1 cellular context compared by ENCODE assay signal in the genomic region with DNA sequence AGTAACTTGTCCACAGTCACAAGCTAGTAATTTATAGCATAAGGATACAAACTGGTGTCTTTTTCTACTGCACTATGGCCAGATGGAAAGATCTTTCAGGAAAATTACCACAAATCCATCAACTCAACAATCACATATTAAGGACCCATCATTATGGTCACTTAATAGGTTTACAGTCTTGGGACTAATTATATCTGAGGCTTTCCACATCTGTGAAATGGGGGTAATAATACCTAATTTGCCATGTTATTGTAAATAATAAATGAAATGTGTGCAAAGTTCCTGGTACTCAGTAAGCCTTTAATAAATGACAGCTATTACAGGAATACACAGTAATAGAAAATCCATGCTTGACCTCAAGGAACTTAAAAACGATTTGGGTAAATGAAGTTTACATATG.
TF ChIP-seq lines count a peak whose summit lies in the region.

No MANE protein-coding gene starts in this region.

TF ChIP-seq in SK-N-SH treated with all-trans-retinoic acid at 6 μM for 48 hours, 23 proteins besides CTCF, POLR2A, EP300 and RAD21 (continued from another document):
- TF ChIP-seq, protein P1, sequence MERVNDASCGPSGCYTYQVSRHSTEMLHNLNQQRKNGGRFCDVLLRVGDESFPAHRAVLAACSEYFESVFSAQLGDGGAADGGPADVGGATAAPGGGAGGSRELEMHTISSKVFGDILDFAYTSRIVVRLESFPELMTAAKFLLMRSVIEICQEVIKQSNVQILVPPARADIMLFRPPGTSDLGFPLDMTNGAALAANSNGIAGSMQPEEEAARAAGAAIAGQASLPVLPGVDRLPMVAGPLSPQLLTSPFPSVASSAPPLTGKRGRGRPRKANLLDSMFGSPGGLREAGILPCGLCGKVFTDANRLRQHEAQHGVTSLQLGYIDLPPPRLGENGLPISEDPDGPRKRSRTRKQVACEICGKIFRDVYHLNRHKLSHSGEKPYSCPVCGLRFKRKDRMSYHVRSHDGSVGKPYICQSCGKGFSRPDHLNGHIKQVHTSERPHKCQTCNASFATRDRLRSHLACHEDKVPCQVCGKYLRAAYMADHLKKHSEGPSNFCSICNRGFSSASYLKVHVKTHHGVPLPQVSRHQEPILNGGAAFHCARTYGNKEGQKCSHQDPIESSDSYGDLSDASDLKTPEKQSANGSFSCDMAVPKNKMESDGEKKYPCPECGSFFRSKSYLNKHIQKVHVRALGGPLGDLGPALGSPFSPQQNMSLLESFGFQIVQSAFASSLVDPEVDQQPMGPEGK (CRISPR knock-in tag; IDR thresholded peaks at IDR 0.05; ENCODE audit: borderline replicate concordance), result no peak
- TF ChIP-seq ZNF8 (CRISPR knock-in tag; IDR thresholded peaks at IDR 0.05) (no peak), ZC3H10 (CRISPR knock-in tag; IDR thresholded peaks at IDR 0.05) (no peak), ZFP30 (CRISPR knock-in tag; IDR thresholded peaks at IDR 0.05) (no peak)
- TF ChIP-seq, protein P2, sequence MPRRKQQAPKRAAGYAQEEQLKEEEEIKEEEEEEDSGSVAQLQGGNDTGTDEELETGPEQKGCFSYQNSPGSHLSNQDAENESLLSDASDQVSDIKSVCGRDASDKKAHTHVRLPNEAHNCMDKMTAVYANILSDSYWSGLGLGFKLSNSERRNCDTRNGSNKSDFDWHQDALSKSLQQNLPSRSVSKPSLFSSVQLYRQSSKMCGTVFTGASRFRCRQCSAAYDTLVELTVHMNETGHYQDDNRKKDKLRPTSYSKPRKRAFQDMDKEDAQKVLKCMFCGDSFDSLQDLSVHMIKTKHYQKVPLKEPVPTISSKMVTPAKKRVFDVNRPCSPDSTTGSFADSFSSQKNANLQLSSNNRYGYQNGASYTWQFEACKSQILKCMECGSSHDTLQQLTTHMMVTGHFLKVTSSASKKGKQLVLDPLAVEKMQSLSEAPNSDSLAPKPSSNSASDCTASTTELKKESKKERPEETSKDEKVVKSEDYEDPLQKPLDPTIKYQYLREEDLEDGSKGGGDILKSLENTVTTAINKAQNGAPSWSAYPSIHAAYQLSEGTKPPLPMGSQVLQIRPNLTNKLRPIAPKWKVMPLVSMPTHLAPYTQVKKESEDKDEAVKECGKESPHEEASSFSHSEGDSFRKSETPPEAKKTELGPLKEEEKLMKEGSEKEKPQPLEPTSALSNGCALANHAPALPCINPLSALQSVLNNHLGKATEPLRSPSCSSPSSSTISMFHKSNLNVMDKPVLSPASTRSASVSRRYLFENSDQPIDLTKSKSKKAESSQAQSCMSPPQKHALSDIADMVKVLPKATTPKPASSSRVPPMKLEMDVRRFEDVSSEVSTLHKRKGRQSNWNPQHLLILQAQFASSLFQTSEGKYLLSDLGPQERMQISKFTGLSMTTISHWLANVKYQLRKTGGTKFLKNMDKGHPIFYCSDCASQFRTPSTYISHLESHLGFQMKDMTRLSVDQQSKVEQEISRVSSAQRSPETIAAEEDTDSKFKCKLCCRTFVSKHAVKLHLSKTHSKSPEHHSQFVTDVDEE (CRISPR knock-in tag; IDR thresholded peaks at IDR 0.05), result no peak
- TF ChIP-seq, protein P3, sequence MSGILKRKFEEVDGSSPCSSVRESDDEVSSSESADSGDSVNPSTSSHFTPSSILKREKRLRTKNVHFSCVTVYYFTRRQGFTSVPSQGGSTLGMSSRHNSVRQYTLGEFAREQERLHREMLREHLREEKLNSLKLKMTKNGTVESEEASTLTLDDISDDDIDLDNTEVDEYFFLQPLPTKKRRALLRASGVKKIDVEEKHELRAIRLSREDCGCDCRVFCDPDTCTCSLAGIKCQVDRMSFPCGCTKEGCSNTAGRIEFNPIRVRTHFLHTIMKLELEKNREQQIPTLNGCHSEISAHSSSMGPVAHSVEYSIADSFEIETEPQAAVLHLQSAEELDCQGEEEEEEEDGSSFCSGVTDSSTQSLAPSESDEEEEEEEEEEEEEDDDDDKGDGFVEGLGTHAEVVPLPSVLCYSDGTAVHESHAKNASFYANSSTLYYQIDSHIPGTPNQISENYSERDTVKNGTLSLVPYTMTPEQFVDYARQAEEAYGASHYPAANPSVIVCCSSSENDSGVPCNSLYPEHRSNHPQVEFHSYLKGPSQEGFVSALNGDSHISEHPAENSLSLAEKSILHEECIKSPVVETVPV (CRISPR knock-in tag; IDR thresholded peaks at IDR 0.05), result no peak
TF ChIP-seq in SK-N-SH treated with all-trans-retinoic acid at 6 μM for 48 hours: peak in this region for 0.
